ENCODE assay signal across 23 cellular contexts in the genomic region with DNA sequence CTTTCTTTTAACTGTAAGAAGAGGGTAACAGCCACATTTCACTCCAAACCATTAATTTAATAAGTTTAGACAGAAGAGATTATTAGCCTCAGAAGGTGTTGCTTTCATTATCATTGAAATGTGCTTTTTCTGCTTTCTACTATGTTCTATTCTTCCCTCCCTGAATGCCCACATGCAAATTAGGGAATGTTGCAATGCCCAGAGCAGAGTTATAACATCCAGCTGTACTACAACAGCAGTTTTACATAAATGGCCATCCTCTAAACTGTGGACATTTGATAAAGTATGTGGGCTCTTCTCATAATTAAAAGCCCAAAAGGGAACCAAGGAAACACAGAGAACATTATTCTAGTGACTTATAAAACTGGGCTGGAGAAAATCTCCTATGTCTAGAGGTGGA.
"Had no signal": no experiment of that assay in that cellular context is flagged by ENCODE, and none has a peak within 500 bp of the region (broad histone marks: within the 10 kb centered on the region; RNA-seq: fewer than 3 reads in every experiment).

No MANE protein-coding gene starts in this region.

- H3K79me2 ChIP-seq: hepatocyte, parathyroid adenoma had no signal

- H3K36me3 ChIP-seq: colonic mucosa, esophagus squamous epithelium, left ventricle myocardium inferior, lower lobe of right lung, right lobe of liver, stomach had no signal

- DNase-seq: colonic mucosa; dermis blood vessel endothelial cell; esophagus squamous epithelium; foreskin melanocyte; head of caudate nucleus; kidney; left cardiac atrium; left ventricle myocardium inferior; lower lobe of right lung; psoas muscle; retina; right lobe of liver; stimulated activated CD4-positive, alpha-beta T cell treated with anti-CD3 and anti-CD28 coated beads, Interleukin-4, amount 100 ng/mL, for 1 hour; stimulated activated CD8-positive, alpha-beta memory T cell treated with anti-CD3 and anti-CD28 coated beads, Interleukin-4, amount 100 ng/mL, for 48 hours; stomach; substantia nigra; trophoblast cell had no signal

- H3K9ac ChIP-seq: parathyroid adenoma had no signal

- H3K4me1 Mint-ChIP-seq: memory B cell; mesothelial cell of epicardium; stimulated activated effector memory CD8-positive, alpha-beta T cell treated with anti-CD3 and anti-CD28 coated beads, Interleukin-12 subunit alpha, Interleukin-12 subunit beta, amount 100 ng/mL, for 72 hours had no signal

- H3K9me3 Mint-ChIP-seq: memory B cell; natural killer cell treated with Interleukin-12 subunit alpha and Interleukin-12 subunit beta and Interleukin-15 and Interleukin-18, amount 100 ng/mL, for 72 hours; stimulated activated effector memory CD8-positive, alpha-beta T cell treated with anti-CD3 and anti-CD28 coated beads, Interleukin-12 subunit alpha, Interleukin-12 subunit beta, amount 100 ng/mL, for 72 hours had no signal

- ATAC-seq: lower lobe of right lung; psoas muscle; right lobe of liver; stimulated activated effector memory CD8-positive, alpha-beta T cell treated with anti-CD3 and anti-CD28 coated beads, Interleukin-12 subunit alpha, Interleukin-12 subunit beta, amount 100 ng/mL, for 72 hours had no signal

- H3K36me3 Mint-ChIP-seq: memory B cell; natural killer cell treated with Interleukin-12 subunit alpha and Interleukin-12 subunit beta and Interleukin-15 and Interleukin-18, amount 100 ng/mL, for 72 hours; stimulated activated effector memory CD8-positive, alpha-beta T cell treated with anti-CD3 and anti-CD28 coated beads, Interleukin-12 subunit alpha, Interleukin-12 subunit beta, amount 100 ng/mL, for 72 hours had no signal

- H3K27ac Mint-ChIP-seq: memory B cell; mesothelial cell of epicardium; natural killer cell treated with Interleukin-12 subunit alpha and Interleukin-12 subunit beta and Interleukin-15 and Interleukin-18, amount 100 ng/mL, for 72 hours; stimulated activated effector memory CD8-positive, alpha-beta T cell treated with anti-CD3 and anti-CD28 coated beads, Interleukin-12 subunit alpha, Interleukin-12 subunit beta, amount 100 ng/mL, for 72 hours had no signal

- H3K27ac ChIP-seq: colonic mucosa, esophagus squamous epithelium, hepatocyte, left ventricle myocardium inferior, lower lobe of right lung, parathyroid adenoma, psoas muscle, right lobe of liver, stomach had no signal

- H2AFZ ChIP-seq: hepatocyte, parathyroid adenoma had no signal

- H3K4me1 ChIP-seq: colonic mucosa, esophagus squamous epithelium, left ventricle myocardium inferior, lower lobe of right lung, parathyroid adenoma, psoas muscle, right lobe of liver, stomach had no signal

- H3K4me3 Mint-ChIP-seq: memory B cell; mesothelial cell of epicardium; natural killer cell treated with Interleukin-12 subunit alpha and Interleukin-12 subunit beta and Interleukin-15 and Interleukin-18, amount 100 ng/mL, for 72 hours; stimulated activated effector memory CD8-positive, alpha-beta T cell treated with anti-CD3 and anti-CD28 coated beads, Interleukin-12 subunit alpha, Interleukin-12 subunit beta, amount 100 ng/mL, for 72 hours had no signal

- H3K9me3 ChIP-seq: colonic mucosa, lower lobe of right lung, right lobe of liver had no signal

- H3K4me3 ChIP-seq: colonic mucosa, esophagus squamous epithelium, hepatocyte, left ventricle myocardium inferior, lower lobe of right lung, psoas muscle, right lobe of liver, stomach had no signal

- H3K27me3 ChIP-seq: colonic mucosa, hepatocyte, right lobe of liver, stomach had no signal

- H3K4me2 ChIP-seq: hepatocyte had no signal
